In genomic region chr15:84845631-84846030, GRCh38 we compare ENCODE assay signal across 8 cellular contexts. TPM values are rescaled to one million over a fixed set of nuclear protein-coding genes. Genes with fewer than 3 reads are reported as not detected.
DNase-seq lines count a peak whose midpoint lies in the region; ATAC-seq and TF ChIP-seq lines count a peak whose summit lies in the region.
"Not testable (repeated sequence)": the region's sequence is repeated elsewhere in the genome, so short reads cannot be mapped to it uniquely, and the experiment has no call there.

No MANE protein-coding gene starts in this region.

- peak; percentile 51 for TF ChIP-seq CTCF in CD4-positive, alpha-beta T cell (IDR thresholded peaks at IDR 0.05)
- TF ChIP-seq CTCF in VCaP (conservative IDR thresholded peaks at IDR 0.05) = peak; percentile 96

- H3K4me3 Mint-ChIP-seq in CD4-positive, alpha-beta T cell = not testable (repeated sequence)

- H3K27ac ChIP-seq in CD4-positive, alpha-beta T cell (ENCODE audit: low read depth, low read length) = not testable (repeated sequence)
- H3K27ac ChIP-seq in VCaP (peak overlapping the region; percentile 78), muscle layer of duodenum (ENCODE audit: low read length) (peak overlapping the region; percentile 74)

- H3K9me3 Mint-ChIP-seq in CD4-positive, alpha-beta T cell = not testable (repeated sequence)

- not testable (repeated sequence) for H3K4me1 Mint-ChIP-seq in CD4-positive, alpha-beta T cell (ENCODE audit: low read depth)

- intact Hi-C loops in CD4-positive, alpha-beta T cell (cut with DNase I, micrococcal nuclease) = not testable (repeated sequence)

- H3K9me3 ChIP-seq in CD4-positive, alpha-beta T cell (ENCODE audit: control insufficient read depth, low read length) = peaks cover 10% of the 10 kb centered on the region
- H3K9me3 ChIP-seq in muscle layer of duodenum (ENCODE audit: control insufficient read depth in 1 of 2, low read length in 2 of 2) = not testable (repeated sequence)

- H3K27me3 ChIP-seq in CD4-positive, alpha-beta T cell (ENCODE audit: control insufficient read depth, insufficient read depth, low read length); muscle layer of duodenum (ENCODE audit: low read depth, low read length): not testable (repeated sequence)

- H3K4me3 ChIP-seq in muscle layer of duodenum (ENCODE audit: low read depth in 1 of 2, low read length in 2 of 2) = not testable (repeated sequence)

- CTCF ChIA-PET in CD4-positive, alpha-beta T cell (lab: Charles Lee) = interaction anchor here (0.7 to 1.2 kb wide), 2 partner anchors 13 to 165 kb away, joined by 3 read pairs; no protein-coding TSS in a partner anchor

- peak; percentile 57 for ATAC-seq in CD4-positive, alpha-beta T cell (ENCODE audit: poor library complexity)

- H3K36me3 Mint-ChIP-seq in CD4-positive, alpha-beta T cell (ENCODE audit: low read depth) = not testable (repeated sequence)

- H3K4me1 ChIP-seq in muscle layer of duodenum (ENCODE audit: control insufficient read depth in 1 of 2, insufficient read depth in 2 of 2, low read length in 2 of 2) = peaks cover 0 to 14% of the 10 kb centered on the region in 2 donors

- not testable (repeated sequence) for H3K27ac Mint-ChIP-seq in CD4-positive, alpha-beta T cell

- H3K27me3 Mint-ChIP-seq in CD4-positive, alpha-beta T cell = not testable (repeated sequence)

- peak in 6 of 10 experiments; percentile 9 to 36 (median 15) for DNase-seq in CD4-positive, alpha-beta T cell
- peak; percentile 71 for DNase-seq in HCEC 1CT
- DNase-seq in NCI-H82 (lab: John Stamatoyannopoulos, UW) = peak; percentile 78
- peak; percentile 69 for DNase-seq in amniotic epithelial cell (ENCODE audit: low read depth)
- DNase-seq in foreskin melanocyte = peak; percentile 43
- peak; percentile 27 to 30 for DNase-seq in stimulated activated CD4-positive, alpha-beta T cell treated with anti-CD3 and anti-CD28 coated beads, Interleukin-4, amount 100 ng/mL, for 48 hours (ENCODE audit: low read depth in 2 of 2)

- not testable (repeated sequence) for H3K36me3 ChIP-seq in muscle layer of duodenum (ENCODE audit: control insufficient read depth in 1 of 2, insufficient read depth in 2 of 2, low read length in 2 of 2)

- POLR2A ChIA-PET in CD4-positive, alpha-beta T cell (lab: Charles Lee) = not testable (repeated sequence)

RNA-seq across cellular contexts. Expression of gene ALPK3, which starts 28.5 kb away (rescaled TPM):
- total RNA-seq in CD4-positive, alpha-beta T cell = under 1 TPM; 0.14 TPM

RNA-seq across cellular contexts. Expression of gene SLC28A1, which starts 38.8 kb away (rescaled TPM):
- not detected for total RNA-seq in CD4-positive, alpha-beta T cell

Comparison
In these comparisons a context has a peak if more than half of its experiments do, and no peak if none do; other contexts are left out.
1. DNase-seq: peak in every context shown above with its lines; median percentile 78 in NCI-H82; 71 in HCEC 1CT; 69 in amniotic epithelial cell; 43 in foreskin melanocyte; 28 in stimulated activated CD4-positive, alpha-beta T cell treated with anti-CD3 and anti-CD28 coated beads, Interleukin-4, amount 100 ng/mL, for 48 hours; 15 in CD4-positive, alpha-beta T cell.